ENCODE assay signal across 12 cellular contexts in the genomic region with DNA sequence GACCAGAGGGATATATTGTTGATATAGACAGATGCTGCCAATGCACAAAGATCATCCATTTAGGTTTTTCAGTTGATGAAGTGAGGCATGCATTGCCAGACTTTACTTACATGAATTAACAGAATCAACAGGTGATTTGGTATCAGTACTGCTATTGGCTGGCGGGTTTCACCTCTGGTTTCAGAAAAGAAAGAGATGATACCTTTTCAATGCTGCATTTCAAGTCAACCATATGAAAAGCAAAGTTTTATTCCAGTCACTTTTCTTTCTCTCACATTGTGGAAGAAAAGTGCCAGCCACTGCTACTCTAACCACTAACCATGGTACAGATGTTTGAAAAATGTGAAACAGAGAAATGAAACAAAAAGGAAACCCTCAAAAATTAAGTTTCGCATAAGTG.
DNase-seq lines count a peak whose midpoint lies in the region; ATAC-seq and TF ChIP-seq lines count a peak whose summit lies in the region.
"Had no signal": no experiment of that assay in that cellular context is flagged by ENCODE, and none has a peak within 500 bp of the region (broad histone marks: within the 10 kb centered on the region; RNA-seq: fewer than 3 reads in every experiment).

No MANE protein-coding gene starts in this region.

- DNase-seq in GM12865 (ENCODE audit: low read depth) (peak; percentile 72), GM10266 (ENCODE audit: extremely low spot score) (no peak), coronary artery (ENCODE audit: low spot score) (no peak), NCI-H2107 treated with DMSO at 0.1 percent for 48 hours (lab: John Stamatoyannopoulos, UW; ENCODE audit: unreplicated experiment) (no peak), medulla oblongata (ENCODE audit: extremely low spot score) (no peak)
- DNase-seq: CD4-positive, CD25-positive, alpha-beta regulatory T cell; mesendoderm; right lobe of liver had no signal

- ATAC-seq in GM19023 (IDR thresholded peaks at IDR 0.05; ENCODE audit: unreplicated experiment) (peak; percentile 80), HG02571 (IDR thresholded peaks at IDR 0.05; ENCODE audit: unreplicated experiment) (peak; percentile 82), HG03378 (IDR thresholded peaks at IDR 0.05; ENCODE audit: unreplicated experiment) (peak; percentile 72)
- ATAC-seq: gastroesophageal sphincter, right lobe of liver had no signal

- no peak for TF ChIP-seq CTCF in GM12865 (IDR thresholded peaks at IDR 0.05; ENCODE audit: insufficient read depth, low read depth, low read length, missing control alignments)
- no peak for TF ChIP-seq CTCF in GM10266 (IDR thresholded peaks at IDR 0.05; ENCODE audit: control insufficient read depth, insufficient read depth, low read depth, missing control alignments)
- TF ChIP-seq CTCF in coronary artery (IDR thresholded peaks at IDR 0.05), result no peak

- H3K4me3 ChIP-seq in GM12865 (ENCODE audit: low read depth, low read length), result no peak overlapping the region
- no peak overlapping the region for H3K4me3 ChIP-seq in coronary artery
- H3K4me3 ChIP-seq: gastroesophageal sphincter, right lobe of liver had no signal

- H3K27ac ChIP-seq in coronary artery, result no peak overlapping the region
- H3K27ac ChIP-seq: gastroesophageal sphincter, right lobe of liver had no signal
